Comparison of ENCODE assay signal across 16 cellular contexts in genomic region chr17:57445772-57446472, GRCh38.
DNase-seq lines count a peak whose midpoint lies in the region; ATAC-seq, FAIRE-seq and TF ChIP-seq lines count a peak whose summit lies in the region.
"Had no signal": no experiment of that assay in that cellular context is flagged by ENCODE, and none has a peak within 500 bp of the region (broad histone marks: within the 10 kb centered on the region; RNA-seq: fewer than 3 reads in every experiment).

No MANE protein-coding gene starts in this region.

- POLR2A ChIA-PET in A549 (lab: Yijun Ruan, JAX) = no interaction called here

- H3K4me3 ChIP-seq in A549 = no peak overlapping the region
- no peak overlapping the region for H3K4me3 ChIP-seq in adrenal gland
- H3K4me3 ChIP-seq in lower lobe of right lung = no peak overlapping the region
- H3K4me3 ChIP-seq: esophagus muscularis mucosa had no signal

- H3K4me3 Mint-ChIP-seq in naive B cell = peak overlapping the region in 2 of 8 donors; percentile 12 to 14
- H3K4me3 Mint-ChIP-seq: stimulated activated memory B cell treated with anti-CD40 and anti-IgM and Interleukin-4, amounts not matched to agents 10 μg/mL and 1 μg/mL and 100 μg/mL, for 72 hours; T-cell had no signal

- ATAC-seq in A549 = no peak
- no peak for ATAC-seq in naive B cell (ENCODE audit: low read depth in 2 of 2)
- no peak for ATAC-seq in lower lobe of right lung
- ATAC-seq: left ventricle myocardium superior; stimulated activated memory B cell treated with anti-CD40 and anti-IgM and Interleukin-4, amounts not matched to agents 10 μg/mL and 1 μg/mL and 100 μg/mL, for 72 hours; T-cell had no signal

- peak overlapping the region; percentile 82 to 85 for H3K27ac ChIP-seq in A549
- H3K27ac ChIP-seq in adrenal gland = peak overlapping the region in 4 of 5 donors; percentile 30 to 93 (median 54)
- H3K27ac ChIP-seq in lower lobe of right lung = no peak overlapping the region
- H3K27ac ChIP-seq: esophagus muscularis mucosa had no signal

- no peak for DNase-seq in A549 (ENCODE audit: low read depth in 1 of 2, low spot score in 1 of 2)
- DNase-seq in HTR-8/SVneo (ENCODE audit: insufficient read length, low spot score) = no peak
- peak in 4 of 7 donors; percentile 46 to 75 (median 58) for DNase-seq in adrenal gland
- no peak for DNase-seq in naive B cell
- no peak for DNase-seq in KG1 (lab: John Stamatoyannopoulos, UW)
- DNase-seq in SIG-M5 treated with dmso at 0.1 percent for 504 hours (lab: John Stamatoyannopoulos, UW; ENCODE audit: unreplicated experiment) = no peak
- no peak for DNase-seq in lower lobe of right lung
- DNase-seq in urothelium cell line (ENCODE audit: low spot score) = no peak
- DNase-seq: left ventricle myocardium superior; NCI-H1436 treated with DMSO at 0.1 percent for 48 hours; NCI-H2227 treated with DMSO at 0.1 percent for 48 hours; NK-92 treated with Interleukin-12 subunit alpha and Interleukin-12 subunit beta, amount 100 ng/mL, for 24 hours; T-cell had no signal

- H3K9me3 ChIP-seq in A549 (no peaks in the 10 kb centered on the region), adrenal gland (replicated peaks in 1 of 3) (no peaks in the 10 kb centered on the region), lower lobe of right lung (no peaks in the 10 kb centered on the region)
- H3K9me3 ChIP-seq: Caco-2, esophagus muscularis mucosa had no signal

- no peak for FAIRE-seq in A549 (lab: Jason Lieb, UNC)
- FAIRE-seq in HTR-8/SVneo (lab: Jason Lieb, UNC) = peak; percentile 78
- FAIRE-seq in urothelium cell line (lab: Jason Lieb, UNC) = no peak

- H3K36me3 ChIP-seq in adrenal gland (replicated peaks in 1 of 2) (no peaks in the 10 kb centered on the region), lower lobe of right lung (no peaks in the 10 kb centered on the region)
- H3K36me3 ChIP-seq: esophagus muscularis mucosa had no signal

- H3K9me3 Mint-ChIP-seq in naive B cell = no peaks in the 10 kb centered on the region
- H3K9me3 Mint-ChIP-seq: stimulated activated memory B cell treated with anti-CD40 and anti-IgM and Interleukin-4, amounts not matched to agents 10 μg/mL and 1 μg/mL and 100 μg/mL, for 72 hours; T-cell had no signal

- H3K4me2 ChIP-seq in A549 = peak overlapping the region; percentile 55

- TF ChIP-seq CTCF in A549 (IDR thresholded peaks at IDR 0.05) (no peak), adrenal gland (IDR thresholded peaks at IDR 0.05) (no peak), lower lobe of right lung (IDR thresholded peaks at IDR 0.05) (no peak)

- H3K27me3 ChIP-seq in adrenal gland (no peaks in the 10 kb centered on the region), lower lobe of right lung (ENCODE audit: low read depth) (no peaks in the 10 kb centered on the region)
- H3K27me3 ChIP-seq: esophagus muscularis mucosa had no signal

- TF ChIP-seq RAD21 in A549 (conservative IDR thresholded peaks at IDR 0.05 in 1 of 2, IDR thresholded peaks at IDR 0.05 in 1 of 2) = no peak

- TF ChIP-seq EP300 in A549 (IDR thresholded peaks at IDR 0.05) = no peak

- intact Hi-C loops in adrenal gland (cut with DNase I) (no loop called here), lower lobe of right lung (cut with DNase I) (no loop called here)

- H3K36me3 Mint-ChIP-seq in naive B cell = no peaks in the 10 kb centered on the region

- H3K4me1 Mint-ChIP-seq in naive B cell = peaks cover 55 to 84% (median 75%) of the 10 kb centered on the region in 3 donors

- CTCF ChIA-PET in A549 (lab: Yijun Ruan, JAX) = interaction anchor here (1.1 to 2.5 kb wide), 4 partner anchors 10 to 388 kb away, joined by 3 to 17 read pairs (median 4); no protein-coding TSS in a partner anchor

- TF ChIP-seq POLR2A in A549 (IDR thresholded peaks at IDR 0.05; ENCODE audit: low read length) (no peak), adrenal gland (IDR thresholded peaks at IDR 0.05) (no peak)

- peaks cover 55% of the 10 kb centered on the region for H3K4me1 ChIP-seq in A549
- H3K4me1 ChIP-seq in adrenal gland (replicated peaks in 1 of 2) = peaks cover 42 to 76% of the 10 kb centered on the region in 2 donors
- peaks cover 5% of the 10 kb centered on the region for H3K4me1 ChIP-seq in lower lobe of right lung

- no peaks in the 10 kb centered on the region for H3K27me3 Mint-ChIP-seq in naive B cell
- H3K27me3 Mint-ChIP-seq: stimulated activated memory B cell treated with anti-CD40 and anti-IgM and Interleukin-4, amounts not matched to agents 10 μg/mL and 1 μg/mL and 100 μg/mL, for 72 hours; T-cell had no signal

- H3K27ac Mint-ChIP-seq in naive B cell = peak overlapping the region in 4 of 6 donors; percentile 25 to 78 (median 28)
- H3K27ac Mint-ChIP-seq: stimulated activated memory B cell treated with anti-CD40 and anti-IgM and Interleukin-4, amounts not matched to agents 10 μg/mL and 1 μg/mL and 100 μg/mL, for 72 hours had no signal

- 88% methylated on average over 17 of the region's 17 CpGs for WGBS in A549 (ENCODE audit: missing lambda C conversion rate)
- 47 to 61% (median 57%) methylated on average over 17 of the region's 17 CpGs for WGBS in adrenal gland, 4 donors

TF ChIP-seq in A549, 52 proteins besides CTCF, POLR2A, EP300 and RAD21:
- TF ChIP-seq JUN (IDR thresholded peaks at IDR 0.05) (no peak), ELK1 (IDR thresholded peaks at IDR 0.05; ENCODE audit: low read depth, low read length) (no peak), SMC3 (IDR thresholded peaks at IDR 0.05) (no peak), PBX3 (IDR thresholded peaks at IDR 0.05) (no peak), CEBPB (IDR thresholded peaks at IDR 0.05) (no peak)
- TF ChIP-seq, protein P1, sequence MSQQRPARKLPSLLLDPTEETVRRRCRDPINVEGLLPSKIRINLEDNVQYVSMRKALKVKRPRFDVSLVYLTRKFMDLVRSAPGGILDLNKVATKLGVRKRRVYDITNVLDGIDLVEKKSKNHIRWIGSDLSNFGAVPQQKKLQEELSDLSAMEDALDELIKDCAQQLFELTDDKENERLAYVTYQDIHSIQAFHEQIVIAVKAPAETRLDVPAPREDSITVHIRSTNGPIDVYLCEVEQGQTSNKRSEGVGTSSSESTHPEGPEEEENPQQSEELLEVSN (IDR thresholded peaks at IDR 0.05; ENCODE audit: borderline replicate concordance, low read depth) = no peak

Comparison
In these comparisons a context has a peak if more than half of its experiments do, and no peak if none do; other contexts are left out.
1. DNase-seq: peak in adrenal gland (4 of 7); none in A549 (0 of 2), HTR-8/SVneo (single experiment), naive B cell (single experiment), KG1 (single experiment), SIG-M5 treated with dmso at 0.1 percent for 504 hours (single experiment), lower lobe of right lung (single experiment) and urothelium cell line (single experiment).